ENCODE assay signal across 9 cellular contexts in the genomic region with DNA sequence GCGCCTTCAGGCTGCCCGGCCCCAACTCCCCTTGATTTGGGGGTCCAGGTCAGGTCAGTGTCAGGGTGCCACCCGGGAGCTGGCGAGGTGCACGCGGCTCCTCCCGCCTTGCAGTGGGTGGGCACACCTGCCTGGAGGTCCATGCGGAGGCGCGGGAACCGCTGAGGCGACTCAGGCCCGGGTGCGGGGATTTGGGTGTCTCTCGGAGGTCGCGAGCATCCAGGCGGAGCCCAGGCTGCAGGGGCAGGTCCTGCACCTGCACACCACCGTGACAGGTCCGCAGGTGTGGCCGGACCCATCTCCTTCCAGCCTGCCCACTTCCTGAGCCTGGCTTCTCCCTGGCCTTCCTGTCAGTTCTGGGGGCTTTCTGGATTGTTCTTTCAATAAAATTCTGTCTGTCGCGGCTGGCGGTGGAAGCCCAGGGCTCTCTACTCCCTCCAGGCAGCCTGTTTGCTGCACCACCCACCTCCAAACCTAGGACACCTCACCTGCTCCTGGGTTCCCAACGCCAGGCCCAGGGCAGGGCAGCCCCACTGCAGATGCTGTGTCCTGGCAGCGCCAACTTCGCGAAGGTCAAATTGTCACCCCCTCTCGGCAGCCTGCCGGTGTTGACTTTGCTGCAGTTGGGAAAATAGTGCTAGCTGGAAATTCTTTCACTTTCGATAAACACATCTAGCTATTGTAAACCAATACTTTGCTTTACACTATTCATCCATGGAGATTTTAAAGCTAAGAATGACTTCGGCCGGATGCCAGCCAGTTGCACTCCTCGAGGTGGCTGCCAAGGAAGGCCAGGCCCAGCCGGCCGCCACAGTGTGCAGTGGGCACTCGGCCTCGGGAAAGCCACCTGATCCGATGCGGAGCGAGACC. TPM values are rescaled to one million over a fixed set of nuclear protein-coding genes. Genes with fewer than 3 reads are reported as not detected.
A peak's percentile ranks its signal among the peaks of the same experiment; 100 is the strongest.
DNase-seq lines count a peak whose midpoint lies in the region; ATAC-seq and TF ChIP-seq lines count a peak whose summit lies in the region.
"Had no signal": no experiment of that assay in that cellular context is flagged by ENCODE, and none has a peak within 500 bp of the region (broad histone marks: within the 10 kb centered on the region; RNA-seq: fewer than 3 reads in every experiment).

No MANE protein-coding gene starts in this region.

- peak overlapping the region; percentile 5; the same call in 1 of the 2 replicates for H3K4me2 ChIP-seq in BLaER1

- TF ChIP-seq EP300 in ovary (IDR thresholded peaks at IDR 0.05), result no peak

- DNase-seq in SK-N-MC (ENCODE audit: low read depth, low spot score) (no peak), fibroblast of the aortic adventitia (ENCODE audit: low read depth) (peak; percentile 30), ovary (peak; percentile 30 to 60 (median 55)), OCI-M2 (lab: John Stamatoyannopoulos, UW; ENCODE audit: unreplicated experiment) (no peak), LoVo (ENCODE audit: low spot score) (no peak)
- DNase-seq in effector CD4-positive, alpha-beta T cell, result no peak
- DNase-seq: NCI-H1436 had no signal

- no peaks in the 10 kb centered on the region for H3K36me3 ChIP-seq in BLaER1
- H3K36me3 ChIP-seq in SK-N-MC (ENCODE audit: insufficient read depth, low read length), result no peaks in the 10 kb centered on the region
- H3K36me3 ChIP-seq in ovary, result no peaks in the 10 kb centered on the region

- TF ChIP-seq POLR2A in ovary (IDR thresholded peaks at IDR 0.05), result no peak

- H3K4me3 ChIP-seq in BLaER1 (no peak overlapping the region), SK-N-MC (peak overlapping the region; percentile 45), fibroblast of the aortic adventitia (ENCODE audit: low read depth, low read length) (peak overlapping the region; percentile 25), ovary (peak overlapping the region; percentile 18)

- no peak for ATAC-seq in GM18858 (IDR thresholded peaks at IDR 0.05; ENCODE audit: unreplicated experiment)

- H3K9me3 ChIP-seq in BLaER1 (peaks cover 12% of the 10 kb centered on the region), SK-N-MC (ENCODE audit: low read depth, low read length) (no peaks in the 10 kb centered on the region), ovary (no peaks in the 10 kb centered on the region)

- intact Hi-C loops in ovary (cut with DNase I), result no loop called here

- peaks cover 25% of the 10 kb centered on the region; the same call in 1 of the 2 replicates for H4K20me1 ChIP-seq in BLaER1

- H3K4me1 ChIP-seq in BLaER1 (peaks cover 46% of the 10 kb centered on the region), ovary (ENCODE audit: insufficient read depth) (peaks cover 16% of the 10 kb centered on the region)

- no peak overlapping the region for H3K27ac ChIP-seq in BLaER1
- H3K27ac ChIP-seq in SK-N-MC, result no peak overlapping the region
- no peak overlapping the region for H3K27ac ChIP-seq in ovary

- H3K27me3 ChIP-seq in BLaER1 (peaks cover 73% of the 10 kb centered on the region), ovary (no peaks in the 10 kb centered on the region)

- no peak overlapping the region for H3K9ac ChIP-seq in BLaER1
- no peak overlapping the region for H3K9ac ChIP-seq in SK-N-MC (ENCODE audit: insufficient read length)

- WGBS in ovary, 3 donors, result 29 to 52% (median 37%) methylated on average over 40 to 41 of the region's 41 CpGs

- no peak for TF ChIP-seq CTCF in fibroblast of the aortic adventitia (IDR thresholded peaks at IDR 0.05; ENCODE audit: insufficient read depth, low read length)
- no peak for TF ChIP-seq CTCF in ovary (IDR thresholded peaks at IDR 0.05)

RNA-seq across cellular contexts. Expression of a gene that starts 35.9 kb away (rescaled TPM):
- 14.1 and 27.4 TPM in 2 replicates for total RNA-seq in fibroblast of the aortic adventitia (ENCODE audit: low replicate concordance)
- 10 to 100 TPM; 23.4 to 59.1 (median 40.2) TPM for total RNA-seq in ovary
- 10 to 100 TPM; 29.5 to 29.6 TPM for polyA plus RNA-seq in ovary

RNA-seq across cellular contexts. Expression of a gene that starts 54.1 kb away (rescaled TPM):
- 0.27 TPM in 1 of 2 replicates, not detected in the other for total RNA-seq in fibroblast of the aortic adventitia (ENCODE audit: low replicate concordance)
- total RNA-seq in ovary, result 1 to 10 TPM in 1 of 7 donors, under 1 TPM in 5, not detected in 1; 0.10 to 1.1 (median 0.21) TPM
- under 1 TPM; 0.28 to 0.36 TPM for polyA plus RNA-seq in ovary

Comparison
In these comparisons a context has a peak if more than half of its experiments do, and no peak if none do; other contexts are left out.
1. DNase-seq: peak in fibroblast of the aortic adventitia (single experiment) and ovary (5 of 5); none in SK-N-MC (single experiment), OCI-M2 (single experiment), LoVo (single experiment) and effector CD4-positive, alpha-beta T cell (single experiment).